ENCODE assay signal across 13 cellular contexts in genomic region chr11:70778828-70779365, GRCh38.
DNase-seq lines count a peak whose midpoint lies in the region; ATAC-seq, FAIRE-seq and TF ChIP-seq lines count a peak whose summit lies in the region.
"Had no signal": no experiment of that assay in that cellular context is flagged by ENCODE, and none has a peak within 500 bp of the region (broad histone marks: within the 10 kb centered on the region; RNA-seq: fewer than 3 reads in every experiment).

No MANE protein-coding gene starts in this region.

- BruUV-seq in K562 (replicated peaks; lab: Mats Ljungman, UMichigan): no TSS peak

- in situ Hi-C loops in K562 (cut with MboI): no loop called here

- no peak for ATAC-seq in K562
- ATAC-seq in GM19397 (IDR thresholded peaks at IDR 0.05; ENCODE audit: unreplicated experiment): no peak
- ATAC-seq: Panc1 had no signal

- no peak overlapping the region for H2AFZ ChIP-seq in K562 (ENCODE audit: low read depth, low read length)
- H2AFZ ChIP-seq in MM.1S (ENCODE audit: low read length): no peak overlapping the region

- H3K27ac Mint-ChIP-seq in neural crest cell (ENCODE audit: unreplicated experiment) (peak overlapping the region; percentile 67), chondrocyte (ENCODE audit: unreplicated experiment) (no peak overlapping the region)
- H3K27ac Mint-ChIP-seq: CD14-positive monocyte had no signal

- H3K9me3 Mint-ChIP-seq in neural crest cell (peaks cover 8% of the 10 kb centered on the region), chondrocyte (ENCODE audit: low read depth) (peaks cover 2% of the 10 kb centered on the region)
- H3K9me3 Mint-ChIP-seq: CD14-positive monocyte had no signal

- H3K36me3 ChIP-seq in K562 (ENCODE audit: control insufficient read depth, insufficient read depth, low read length): no peaks in the 10 kb centered on the region
- H3K36me3 ChIP-seq in MM.1S (replicated peaks; ENCODE audit: insufficient read depth, low read length): no peaks in the 10 kb centered on the region

- H3K9me2 ChIP-seq in MM.1S (replicated peaks; ENCODE audit: insufficient read depth, low read length): no peaks in the 10 kb centered on the region

- H3K36me3 Mint-ChIP-seq in neural crest cell (ENCODE audit: low read depth) (peaks cover 2% of the 10 kb centered on the region), chondrocyte (ENCODE audit: low read depth) (no peaks in the 10 kb centered on the region)
- H3K36me3 Mint-ChIP-seq: CD14-positive monocyte had no signal

- H3K9ac ChIP-seq in K562 (ENCODE audit: insufficient read depth in 1 of 2, low read depth in 2 of 2, low read length in 2 of 2): no peak overlapping the region
- no peak overlapping the region for H3K9ac ChIP-seq in MM.1S (ENCODE audit: low read length)

- no peaks in the 10 kb centered on the region for H3K9me1 ChIP-seq in K562 (ENCODE audit: control insufficient read depth, insufficient read depth, low read length)

- H3F3A ChIP-seq in MM.1S (ENCODE audit: insufficient read depth, low read length): no peaks in the 10 kb centered on the region

- H3K4me2 ChIP-seq in K562 (ENCODE audit: insufficient read depth, low read length): no peak overlapping the region
- H3K4me2 ChIP-seq in MM.1S (ENCODE audit: low read depth, low read length): no peak overlapping the region

- H3K27ac ChIP-seq in K562 (ENCODE audit: extremely low read depth, low read depth, low read length): no peak overlapping the region
- H3K27ac ChIP-seq in MM.1S (ENCODE audit: low read length): no peak overlapping the region

- H3K4me3 Mint-ChIP-seq in neural crest cell: no peak overlapping the region
- H3K4me3 Mint-ChIP-seq in chondrocyte (ENCODE audit: unreplicated experiment): no peak overlapping the region
- H3K4me3 Mint-ChIP-seq: CD14-positive monocyte had no signal

- TF ChIP-seq RAD21 in K562 (CRISPR knock-in tag; conservative IDR thresholded peaks at IDR 0.05 in 1 of 2, IDR thresholded peaks at IDR 0.05 in 1 of 2): no peak

- FAIRE-seq in K562 (lab: Jason Lieb, UNC): no peak

- no peak for TF ChIP-seq POLR2A in K562 (conservative IDR thresholded peaks at IDR 0.05)

- H3K27me3 ChIP-seq in K562 (ENCODE audit: control insufficient read depth in 2 of 2, insufficient read depth in 2 of 2, low read length in 2 of 2) (peaks cover 0 to 17% of the 10 kb centered on the region in 2 experiments; a peak in 2 of 5 replicates), MM.1S (replicated peaks; ENCODE audit: insufficient read depth, low read length) (peaks cover 61% of the 10 kb centered on the region)

- DNase-seq in DMS79 treated with DMSO at 0.1 percent for 48 hours (lab: John Stamatoyannopoulos, UW) (peak; percentile 75), NCI-H1417 treated with DMSO at 0.1 percent for 48 hours (lab: John Stamatoyannopoulos, UW) (peak; percentile 1), K562 (ENCODE audit: extremely low read depth in 1 of 4, low spot score in 3 of 4) (no peak), neural crest cell (ENCODE audit: low read depth, low spot score) (no peak), MM.1S (no peak), chondrocyte (ENCODE audit: low spot score) (no peak), Kasumi-1 (lab: John Stamatoyannopoulos, UW) (no peak)
- DNase-seq: NCI-H1436, NCI-H2171, NCI-H510A had no signal

- CTCF ChIA-PET in K562 (lab: Yijun Ruan, JAX; ENCODE audit: low intra/inter-chr PET ratio): no interaction called here

- H3K79me2 ChIP-seq in K562 (ENCODE audit: control insufficient read depth, insufficient read depth, low read length) (no peaks in the 10 kb centered on the region), MM.1S (ENCODE audit: low read length) (no peaks in the 10 kb centered on the region)

- POLR2A ChIA-PET in K562 (lab: Yijun Ruan, JAX): interaction anchor here (0.6 kb wide), 2 partner anchors 45 to 833 kb away, joined by 3 read pairs; no protein-coding TSS in a partner anchor

- no peak overlapping the region for H3K4me3 ChIP-seq in K562
- no peak overlapping the region for H3K4me3 ChIP-seq in MM.1S (ENCODE audit: low read length)

- H4K20me1 ChIP-seq in K562 (replicated peaks; ENCODE audit: control insufficient read depth, insufficient read depth, low read length) (no peaks in the 10 kb centered on the region), MM.1S (ENCODE audit: insufficient read depth, low read length) (no peaks in the 10 kb centered on the region)

- intact Hi-C loops in K562 (cut with micrococcal nuclease): no loop called here

- H3K9me3 ChIP-seq in K562 (replicated peaks; ENCODE audit: control insufficient read depth, insufficient read depth, low read depth, low read length) (no peaks in the 10 kb centered on the region), MM.1S (replicated peaks; ENCODE audit: insufficient read depth, low read length) (no peaks in the 10 kb centered on the region)

- H3K27me3 Mint-ChIP-seq in neural crest cell (ENCODE audit: low read depth) (no peaks in the 10 kb centered on the region), chondrocyte (ENCODE audit: low read depth) (no peaks in the 10 kb centered on the region)

- TF ChIP-seq CTCF in K562 (IDR thresholded peaks at IDR 0.05 in 2 of 3, conservative IDR thresholded peaks at IDR 0.05 in 1 of 3; ENCODE audit: insufficient read depth in 2 of 3, low read depth in 1 of 3, low read length in 3 of 3) (no peak), neural crest cell (conservative IDR thresholded peaks at IDR 0.05) (no peak), MM.1S (IDR thresholded peaks at IDR 0.05; ENCODE audit: low read length) (no peak), chondrocyte (IDR thresholded peaks at IDR 0.05) (no peak)

- WGBS in K562 (ENCODE audit: insufficient coverage, low coverage, missing lambda C conversion rate): under 1% methylated on average over 11 of the region's 11 CpGs

- H3K4me1 Mint-ChIP-seq in neural crest cell (peaks cover 5% of the 10 kb centered on the region), chondrocyte (ENCODE audit: low read depth) (no peaks in the 10 kb centered on the region)
- H3K4me1 Mint-ChIP-seq: CD14-positive monocyte had no signal

- TF ChIP-seq EP300 in K562 (IDR thresholded peaks at IDR 0.05; ENCODE audit: low read length): no peak

- H3K4me1 ChIP-seq in K562 (replicated peaks in 1 of 2; ENCODE audit: control insufficient read depth in 2 of 2, insufficient read depth in 2 of 2, low read length in 2 of 2): no peaks in the 10 kb centered on the region
- no peaks in the 10 kb centered on the region for H3K4me1 ChIP-seq in MM.1S (ENCODE audit: low read length)

TF ChIP-seq in K562, 482 proteins besides CTCF, POLR2A, EP300 and RAD21:
- no peak for TF ChIP-seq KLF6 (CRISPR knock-in tag; IDR thresholded peaks at IDR 0.05; ENCODE audit: borderline replicate concordance)
- TF ChIP-seq SP1 (CRISPR knock-in tag; IDR thresholded peaks at IDR 0.05): no peak
- peak; percentile 66 for TF ChIP-seq RFX1 (IDR thresholded peaks at IDR 0.05)

Comparison
In these comparisons a context has a peak if more than half of its experiments do, and no peak if none do; other contexts are left out.
1. DNase-seq: peak in DMS79 treated with DMSO at 0.1 percent for 48 hours (single experiment) and NCI-H1417 treated with DMSO at 0.1 percent for 48 hours (single experiment); none in K562 (0 of 4), neural crest cell (single experiment), MM.1S (single experiment), chondrocyte (single experiment) and Kasumi-1 (0 of 2).